ENCODE assay signal across 9 cellular contexts in genomic region chr17:74380086-74380958, GRCh38. TPM values are rescaled to one million over a fixed set of nuclear protein-coding genes. Genes with fewer than 3 reads are reported as not detected.
A peak's percentile ranks its signal among the peaks of the same experiment; 100 is the strongest.
DNase-seq lines count a peak whose midpoint lies in the region; ATAC-seq and TF ChIP-seq lines count a peak whose summit lies in the region.
"Had no signal": no experiment of that assay in that cellular context is flagged by ENCODE, and none has a peak within 500 bp of the region (broad histone marks: within the 10 kb centered on the region; RNA-seq: fewer than 3 reads in every experiment).

No MANE protein-coding gene starts in this region.

- H3K9me3 ChIP-seq in thoracic aorta: no peaks in the 10 kb centered on the region

- peak overlapping the region; percentile 63 for H3K4me3 ChIP-seq in thoracic aorta

- TF ChIP-seq CTCF in VCaP (conservative IDR thresholded peaks at IDR 0.05) (no peak), thoracic aorta (IDR thresholded peaks at IDR 0.05) (no peak)

- no peaks in the 10 kb centered on the region for H3K27me3 ChIP-seq in thoracic aorta (replicated peaks; ENCODE audit: insufficient read depth)

- no peak for ATAC-seq in thoracic aorta (ENCODE audit: insufficient number of reproducible peaks, low FRiP score, low read depth)
- ATAC-seq in GM21381 (IDR thresholded peaks at IDR 0.05; ENCODE audit: unreplicated experiment): no peak

- no peaks in the 10 kb centered on the region for H3K36me3 ChIP-seq in thoracic aorta

- DNase-seq in DMS 273 (lab: John Stamatoyannopoulos, UW; ENCODE audit: unreplicated experiment): peak; percentile 56
- no peak for DNase-seq in DMS 273 treated with DMSO at 0.1 percent for 48 hours (lab: John Stamatoyannopoulos, UW)
- DNase-seq in kidney tubule cell (ENCODE audit: low spot score): peak; percentile 56
- no peak for DNase-seq in thoracic aorta (ENCODE audit: low spot score)
- DNase-seq in stimulated activated CD4-positive, alpha-beta T cell treated with anti-CD3 and anti-CD28 coated beads, Interleukin-12 subunit alpha, Interleukin-12 subunit beta, amount 100 ng/mL, for 4 hours: no peak
- no peak for DNase-seq in AG08396 (ENCODE audit: low spot score)

- H3K27ac ChIP-seq in VCaP: peak overlapping the region; percentile 13; the same call in 1 of the 2 replicates
- peak overlapping the region; percentile 7 to 53 for H3K27ac ChIP-seq in thoracic aorta
- H3K27ac ChIP-seq: 22Rv1 had no signal

- H3K4me1 ChIP-seq in thoracic aorta (ENCODE audit: control insufficient read depth in 1 of 2, low read depth in 2 of 2): peaks cover 10 to 24% of the 10 kb centered on the region in 2 donors

RNA-seq across cellular contexts. Expression of gene GPR142, which starts 13.0 kb away (rescaled TPM):
- total RNA-seq in thoracic aorta: not detected

RNA-seq across cellular contexts. Expression of gene BTBD17, which starts 18.7 kb away (rescaled TPM):
- total RNA-seq in thoracic aorta: not detected

RNA-seq across cellular contexts. Expression of gene GPRC5C, which starts 51.6 kb away (rescaled TPM):
- total RNA-seq in thoracic aorta: 10 to 100 TPM; 56.0 to 67.0 TPM

RNA-seq across cellular contexts. Expression of gene KIF19, which starts 54.3 kb away (rescaled TPM):
- under 1 TPM; 0.56 to 0.95 TPM for total RNA-seq in thoracic aorta

Comparison
In these comparisons a context has a peak if more than half of its experiments do, and no peak if none do; other contexts are left out.
1. DNase-seq: peak in DMS 273 (single experiment) and kidney tubule cell (single experiment); none in DMS 273 treated with DMSO at 0.1 percent for 48 hours (single experiment), thoracic aorta (single experiment), stimulated activated CD4-positive, alpha-beta T cell treated with anti-CD3 and anti-CD28 coated beads, Interleukin-12 subunit alpha, Interleukin-12 subunit beta, amount 100 ng/mL, for 4 hours (single experiment) and AG08396 (single experiment).